ENCODE assay signal across 10 cellular contexts in the genomic region with DNA sequence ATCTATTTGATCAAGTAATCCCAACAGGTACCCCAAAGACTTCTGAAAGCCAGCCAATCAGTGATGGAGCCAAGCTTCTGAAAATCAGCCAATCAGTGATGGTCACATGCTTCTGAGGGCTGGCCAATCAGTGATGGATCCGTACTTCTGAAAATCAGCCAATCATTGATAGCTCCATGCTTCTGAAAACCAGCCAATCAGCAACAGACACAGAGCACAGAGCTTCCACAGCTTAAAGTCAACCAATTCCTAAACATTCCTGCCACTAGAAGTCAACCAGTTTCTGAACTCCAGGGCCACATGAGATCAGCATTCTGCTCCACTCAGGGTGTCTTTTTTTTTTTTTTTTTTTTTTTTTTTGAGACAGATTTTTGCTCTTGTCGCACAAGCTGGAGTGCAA. TPM values are rescaled to one million over a fixed set of nuclear protein-coding genes. Genes with fewer than 3 reads are reported as not detected.
DNase-seq lines count a peak whose midpoint lies in the region; ATAC-seq and TF ChIP-seq lines count a peak whose summit lies in the region.
"Had no signal": no experiment of that assay in that cellular context is flagged by ENCODE, and none has a peak within 500 bp of the region (broad histone marks: within the 10 kb centered on the region; RNA-seq: fewer than 3 reads in every experiment).

No MANE protein-coding gene starts in this region.

- H3K4me3 Mint-ChIP-seq in activated CD4-positive, alpha-beta T cell treated with anti-CD3 and anti-CD28 coated beads for 36 hours, result no peak overlapping the region
- no peak overlapping the region for H3K4me3 Mint-ChIP-seq in activated CD4-positive, alpha-beta T cell treated with anti-CD3 and anti-CD28 coated beads, Interleukin-2, amount 10 ng/mL, durations not matched to agents 7 days and 5 days
- H3K4me3 Mint-ChIP-seq: dendritic cell treated with granulocyte-macrophage colony-stimulating factor and Interleukin-4, amounts not matched to agents 40 ng/mL and 50 ng/mL, for 4 days had no signal

- WGBS in smooth muscle cell (ENCODE audit: low lambda C conversion rate), result 98% methylated on average over 2 of the region's 2 CpGs

- POLR2A ChIA-PET in activated CD4-positive, alpha-beta T cell treated with anti-CD3 and anti-CD28 coated beads for 36 hours (lab: Charles Lee), result interaction anchor here (0.6 kb wide), 1 partner anchor 27 kb away, joined by 6 read pairs; no protein-coding TSS in a partner anchor
- POLR2A ChIA-PET in activated CD4-positive, alpha-beta T cell treated with anti-CD3 and anti-CD28 coated beads, Interleukin-2, amount 10 ng/mL, durations not matched to agents 7 days and 5 days (lab: Charles Lee), result no interaction called here

- no peak overlapping the region for H3K4me3 ChIP-seq in astrocyte of the cerebellum (ENCODE audit: low read depth, low read length)
- H3K4me3 ChIP-seq in smooth muscle cell, result no peak overlapping the region
- no peak overlapping the region for H3K4me3 ChIP-seq in WERI-Rb-1 (ENCODE audit: low read depth, low read length)
- H3K4me3 ChIP-seq: BLaER1 had no signal

- H3K27ac Mint-ChIP-seq in activated CD4-positive, alpha-beta T cell treated with anti-CD3 and anti-CD28 coated beads for 36 hours, result no peak overlapping the region
- H3K27ac Mint-ChIP-seq in activated CD4-positive, alpha-beta T cell treated with anti-CD3 and anti-CD28 coated beads, Interleukin-2, amount 10 ng/mL, durations not matched to agents 7 days and 5 days, result no peak overlapping the region
- H3K27ac Mint-ChIP-seq: dendritic cell treated with granulocyte-macrophage colony-stimulating factor and Interleukin-4, amounts not matched to agents 40 ng/mL and 50 ng/mL, for 4 days had no signal

- no peak overlapping the region for H3K4me2 ChIP-seq in smooth muscle cell
- H3K4me2 ChIP-seq: BLaER1 had no signal

- H3K9me3 Mint-ChIP-seq in activated CD4-positive, alpha-beta T cell treated with anti-CD3 and anti-CD28 coated beads for 36 hours (ENCODE audit: low read depth), result no peaks in the 10 kb centered on the region
- no peaks in the 10 kb centered on the region for H3K9me3 Mint-ChIP-seq in activated CD4-positive, alpha-beta T cell treated with anti-CD3 and anti-CD28 coated beads, Interleukin-2, amount 10 ng/mL, durations not matched to agents 7 days and 5 days
- H3K9me3 Mint-ChIP-seq: dendritic cell treated with granulocyte-macrophage colony-stimulating factor and Interleukin-4, amounts not matched to agents 40 ng/mL and 50 ng/mL, for 4 days had no signal

- H3K27me3 ChIP-seq in smooth muscle cell (ENCODE audit: low read depth) (no peaks in the 10 kb centered on the region), WERI-Rb-1 (ENCODE audit: insufficient read depth, low read depth, severe bottlenecking) (no peaks in the 10 kb centered on the region)
- H3K27me3 ChIP-seq: BLaER1 had no signal

- H3F3A ChIP-seq in smooth muscle cell (ENCODE audit: low read depth), result no peaks in the 10 kb centered on the region

- H3K79me2 ChIP-seq in smooth muscle cell (ENCODE audit: low read depth), result no peaks in the 10 kb centered on the region

- H3K9ac ChIP-seq in smooth muscle cell (ENCODE audit: low read depth), result no peak overlapping the region

- H3K36me3 Mint-ChIP-seq in activated CD4-positive, alpha-beta T cell treated with anti-CD3 and anti-CD28 coated beads for 36 hours (ENCODE audit: low read depth), result no peaks in the 10 kb centered on the region
- H3K36me3 Mint-ChIP-seq in activated CD4-positive, alpha-beta T cell treated with anti-CD3 and anti-CD28 coated beads, Interleukin-2, amount 10 ng/mL, durations not matched to agents 7 days and 5 days (ENCODE audit: low read depth), result no peaks in the 10 kb centered on the region

- H3K9me3 ChIP-seq in smooth muscle cell (replicated peaks; ENCODE audit: low read depth) (no peaks in the 10 kb centered on the region), WERI-Rb-1 (ENCODE audit: severe bottlenecking) (no peaks in the 10 kb centered on the region)
- H3K9me3 ChIP-seq: BLaER1 had no signal

- CTCF ChIA-PET in activated CD4-positive, alpha-beta T cell treated with anti-CD3 and anti-CD28 coated beads for 36 hours (lab: Charles Lee), result interaction anchor here (0.7 to 5.6 kb wide), 10 partner anchors 8 to 354 kb away, joined by 3 to 58 read pairs (median 6); no protein-coding TSS in a partner anchor
- CTCF ChIA-PET in activated CD4-positive, alpha-beta T cell treated with anti-CD3 and anti-CD28 coated beads, Interleukin-2, amount 10 ng/mL, durations not matched to agents 7 days and 5 days (lab: Charles Lee), result interaction anchor here (0.7 to 7.1 kb wide), 5 partner anchors 13 to 690 kb away, joined by 4 to 51 read pairs (median 8); no protein-coding TSS in a partner anchor

- DNase-seq in activated CD4-positive, alpha-beta T cell treated with anti-CD3 and anti-CD28 coated beads for 36 hours, result peak; percentile 17
- no peak for DNase-seq in activated CD4-positive, alpha-beta T cell treated with anti-CD3 and anti-CD28 coated beads, Interleukin-2, amount 10 ng/mL, durations not matched to agents 7 days and 5 days
- DNase-seq in astrocyte of the cerebellum (ENCODE audit: low read depth) (no peak), smooth muscle cell (lab: John Stamatoyannopoulos, UW; ENCODE audit: unreplicated experiment) (no peak), WERI-Rb-1 (no peak), erythroblast (lab: John Stamatoyannopoulos, UW) (no peak)
- DNase-seq: NCI-H774 had no signal

- TF ChIP-seq CTCF in astrocyte of the cerebellum (IDR thresholded peaks at IDR 0.05; ENCODE audit: low read depth, low read length, missing control alignments) (peak; percentile 14), smooth muscle cell (IDR thresholded peaks at IDR 0.05; ENCODE audit: borderline replicate concordance, insufficient read depth, poor library complexity, severe bottlenecking) (peak; percentile 29), WERI-Rb-1 (IDR thresholded peaks at IDR 0.05; ENCODE audit: low read depth, low read length) (no peak)

- intact Hi-C loops in activated CD4-positive, alpha-beta T cell treated with anti-CD3 and anti-CD28 coated beads for 36 hours (cut with DNase I, micrococcal nuclease), result loop anchor here in 1 of 2 experiments (5.0 kb wide), 1 partner anchor 197 kb away; a partner anchor contains a TSS

- no peaks in the 10 kb centered on the region for H3K4me1 ChIP-seq in smooth muscle cell (ENCODE audit: low read depth)
- H3K4me1 ChIP-seq: BLaER1 had no signal

- in situ Hi-C loops in astrocyte of the cerebellum (cut with HindIII; ENCODE audit: low sequenced_read_pairs), result loop anchor here (10.0 kb wide), 1 partner anchor 50 kb away; no protein-coding TSS in a partner anchor

- no peaks in the 10 kb centered on the region for H4K20me1 ChIP-seq in smooth muscle cell (ENCODE audit: low read depth)
- H4K20me1 ChIP-seq: BLaER1 had no signal

- H3K27me3 Mint-ChIP-seq in activated CD4-positive, alpha-beta T cell treated with anti-CD3 and anti-CD28 coated beads for 36 hours, result no peaks in the 10 kb centered on the region
- H3K27me3 Mint-ChIP-seq in activated CD4-positive, alpha-beta T cell treated with anti-CD3 and anti-CD28 coated beads, Interleukin-2, amount 10 ng/mL, durations not matched to agents 7 days and 5 days, result no peaks in the 10 kb centered on the region
- H3K27me3 Mint-ChIP-seq: dendritic cell treated with granulocyte-macrophage colony-stimulating factor and Interleukin-4, amounts not matched to agents 40 ng/mL and 50 ng/mL, for 4 days had no signal

- H3K36me3 ChIP-seq in smooth muscle cell (ENCODE audit: low read depth) (no peaks in the 10 kb centered on the region), WERI-Rb-1 (0 out of 2 replicates have a peak, but pooled peaks cover 3% of the 10 kb centered on the region)
- H3K36me3 ChIP-seq: BLaER1 had no signal

- no peak overlapping the region for H3K27ac ChIP-seq in smooth muscle cell (ENCODE audit: low read depth)
- no peak overlapping the region for H3K27ac ChIP-seq in WERI-Rb-1
- H3K27ac ChIP-seq: BLaER1 had no signal

- H3K4me1 Mint-ChIP-seq in activated CD4-positive, alpha-beta T cell treated with anti-CD3 and anti-CD28 coated beads for 36 hours, result no peaks in the 10 kb centered on the region
- H3K4me1 Mint-ChIP-seq in activated CD4-positive, alpha-beta T cell treated with anti-CD3 and anti-CD28 coated beads, Interleukin-2, amount 10 ng/mL, durations not matched to agents 7 days and 5 days, result no peaks in the 10 kb centered on the region

- no peak overlapping the region for H2AFZ ChIP-seq in smooth muscle cell (ENCODE audit: low read depth)

- peak; percentile 72 for ATAC-seq in activated CD4-positive, alpha-beta T cell treated with anti-CD3 and anti-CD28 coated beads for 36 hours

- no peak for TF ChIP-seq POLR2A in erythroblast (IDR thresholded peaks at IDR 0.05; ENCODE audit: low read length)

RNA-seq across cellular contexts. Expression of a gene that starts 8.2 kb away (rescaled TPM):
- total RNA-seq in activated CD4-positive, alpha-beta T cell treated with anti-CD3 and anti-CD28 coated beads for 36 hours, result under 1 TPM; 0.21 to 0.83 TPM
- total RNA-seq in activated CD4-positive, alpha-beta T cell treated with anti-CD3 and anti-CD28 coated beads, Interleukin-2, amount 10 ng/mL, durations not matched to agents 7 days and 5 days, result under 1 TPM; 0.27 to 0.77 TPM
- total RNA-seq in smooth muscle cell, result 14.8 and 19.3 TPM in 2 replicates
- polyA plus RNA-seq in smooth muscle cell, result 16.4 and 16.9 TPM in 2 replicates

RNA-seq across cellular contexts. Expression of a gene that starts 23.9 kb away (rescaled TPM):
- 10 to 100 TPM in 1 of 2 experiments, 1 to 10 TPM in 1; 7.0 to 10.9 TPM for total RNA-seq in activated CD4-positive, alpha-beta T cell treated with anti-CD3 and anti-CD28 coated beads for 36 hours
- 1 to 10 TPM; 3.8 to 4.6 TPM for total RNA-seq in activated CD4-positive, alpha-beta T cell treated with anti-CD3 and anti-CD28 coated beads, Interleukin-2, amount 10 ng/mL, durations not matched to agents 7 days and 5 days
- 2.6 and 4.4 TPM in 2 replicates for total RNA-seq in smooth muscle cell
- polyA plus RNA-seq in smooth muscle cell, result 32.6 and 39.2 TPM in 2 replicates

RNA-seq across cellular contexts. Expression of a gene that starts 27.7 kb away (rescaled TPM):
- 10 to 100 TPM; 51.6 to 62.4 TPM for total RNA-seq in activated CD4-positive, alpha-beta T cell treated with anti-CD3 and anti-CD28 coated beads for 36 hours
- total RNA-seq in activated CD4-positive, alpha-beta T cell treated with anti-CD3 and anti-CD28 coated beads, Interleukin-2, amount 10 ng/mL, durations not matched to agents 7 days and 5 days, result 10 to 100 TPM; 49.6 to 53.3 TPM
- 88.5 and 99.3 TPM in 2 replicates for total RNA-seq in smooth muscle cell
- 339 and 357 TPM in 2 replicates for polyA plus RNA-seq in smooth muscle cell

RNA-seq across cellular contexts. Expression of a gene that starts 33.6 kb away (rescaled TPM):
- 10 to 100 TPM; 65.9 to 70.3 TPM for total RNA-seq in activated CD4-positive, alpha-beta T cell treated with anti-CD3 and anti-CD28 coated beads for 36 hours
- 10 to 100 TPM; 42.3 to 43.3 TPM for total RNA-seq in activated CD4-positive, alpha-beta T cell treated with anti-CD3 and anti-CD28 coated beads, Interleukin-2, amount 10 ng/mL, durations not matched to agents 7 days and 5 days
- 11.8 and 24.9 TPM in 2 replicates for total RNA-seq in smooth muscle cell
- 30.9 and 45.4 TPM in 2 replicates for polyA plus RNA-seq in smooth muscle cell

RNA-seq across cellular contexts. Expression of a gene that starts 54.1 kb away (rescaled TPM):
- total RNA-seq in activated CD4-positive, alpha-beta T cell treated with anti-CD3 and anti-CD28 coated beads for 36 hours, result under 1 TPM; 0.37 to 0.87 TPM
- total RNA-seq in activated CD4-positive, alpha-beta T cell treated with anti-CD3 and anti-CD28 coated beads, Interleukin-2, amount 10 ng/mL, durations not matched to agents 7 days and 5 days, result not detected
- 0.18 TPM in 1 of 2 replicates, not detected in the other for total RNA-seq in smooth muscle cell
- 1.2 and 1.8 TPM in 2 replicates for polyA plus RNA-seq in smooth muscle cell
- total RNA-seq: urinary bladder had no signal
